ENCODE assay signal across 1 cellular context in the genomic region with DNA sequence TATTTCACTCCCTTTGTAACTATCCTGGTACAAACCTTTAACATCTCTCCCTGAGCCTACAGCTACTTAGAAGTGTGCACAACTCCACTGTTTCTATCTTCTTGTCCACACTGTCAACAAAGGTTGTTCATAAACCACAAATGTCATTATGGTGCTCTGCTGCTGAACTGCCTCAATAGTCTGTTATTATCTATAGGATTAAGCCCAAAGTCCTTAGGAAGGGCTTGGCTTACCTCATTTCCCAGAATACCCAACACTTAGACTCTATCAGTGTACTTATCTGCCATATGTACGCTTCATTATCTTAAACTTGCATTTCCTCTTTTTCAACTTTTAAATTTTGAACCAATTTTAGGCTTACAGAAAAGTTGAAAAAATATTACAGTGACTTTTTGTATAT.
TF ChIP-seq lines count a peak whose summit lies in the region.

No MANE protein-coding gene starts in this region.

TF ChIP-seq in K562, 482 proteins besides CTCF, POLR2A, EP300 and RAD21 (continued from another document and continues in another):
- TF ChIP-seq HMBOX1 (IDR thresholded peaks at IDR 0.05), result peak; percentile 77
- peak; percentile 69; the same call in 1 of the 2 replicates for TF ChIP-seq ADNP (tag; IDR thresholded peaks at IDR 0.05)
- TF ChIP-seq RBM25 (IDR thresholded peaks at IDR 0.05; ENCODE audit: low read depth, low read length, severe bottlenecking), result no peak
- TF ChIP-seq NCOR1 (IDR thresholded peaks at IDR 0.05), result peak; percentile 91
- no peak for TF ChIP-seq ARID4B (CRISPR knock-in tag; IDR thresholded peaks at IDR 0.05)
- TF ChIP-seq IFI16 (CRISPR knock-in tag; IDR thresholded peaks at IDR 0.05), result no peak
- TF ChIP-seq PYGO2 (tag; IDR thresholded peaks at IDR 0.05), result no peak
- no peak for TF ChIP-seq ZNF764 (CRISPR knock-in tag; IDR thresholded peaks at IDR 0.05; ENCODE audit: low read depth)
- 0 out of 2 replicates have a peak, but pooled peaks have one; percentile 28 for TF ChIP-seq BACH1 (tag; IDR thresholded peaks at IDR 0.05)
- TF ChIP-seq, protein P1, sequence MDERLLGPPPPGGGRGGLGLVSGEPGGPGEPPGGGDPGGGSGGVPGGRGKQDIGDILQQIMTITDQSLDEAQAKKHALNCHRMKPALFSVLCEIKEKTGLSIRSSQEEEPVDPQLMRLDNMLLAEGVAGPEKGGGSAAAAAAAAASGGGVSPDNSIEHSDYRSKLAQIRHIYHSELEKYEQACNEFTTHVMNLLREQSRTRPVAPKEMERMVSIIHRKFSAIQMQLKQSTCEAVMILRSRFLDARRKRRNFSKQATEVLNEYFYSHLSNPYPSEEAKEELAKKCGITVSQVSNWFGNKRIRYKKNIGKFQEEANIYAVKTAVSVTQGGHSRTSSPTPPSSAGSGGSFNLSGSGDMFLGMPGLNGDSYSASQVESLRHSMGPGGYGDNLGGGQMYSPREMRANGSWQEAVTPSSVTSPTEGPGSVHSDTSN (CRISPR knock-in tag; IDR thresholded peaks at IDR 0.05; ENCODE audit: low read depth), result no peak
- TF ChIP-seq, protein P1 (tag; conservative IDR thresholded peaks at IDR 0.05; ENCODE audit: low read depth), result 0 out of 2 replicates have a peak, but pooled peaks have one; percentile 17
- TF ChIP-seq FOXJ3 (CRISPR knock-in tag; IDR thresholded peaks at IDR 0.05), result no peak
- no peak for TF ChIP-seq SIX5 (IDR thresholded peaks at IDR 0.05; ENCODE audit: borderline replicate concordance in 1 of 2, insufficient read depth in 1 of 2, low read depth in 1 of 2, low read length in 2 of 2)
- no peak for TF ChIP-seq ZNF75A (CRISPR knock-in tag; IDR thresholded peaks at IDR 0.05)
- no peak for TF ChIP-seq KLF13 (tag; IDR thresholded peaks at IDR 0.05; ENCODE audit: borderline replicate concordance, low read depth)
- no peak for TF ChIP-seq FOXP4 (CRISPR knock-in tag; IDR thresholded peaks at IDR 0.05; ENCODE audit: borderline replicate concordance)
- TF ChIP-seq COPS2 (conservative IDR thresholded peaks at IDR 0.05), result no peak
- no peak for TF ChIP-seq SP1 (CRISPR knock-in tag; IDR thresholded peaks at IDR 0.05)
- TF ChIP-seq RAD51 (IDR thresholded peaks at IDR 0.05; ENCODE audit: borderline replicate concordance, low read depth), result no peak
- no peak for TF ChIP-seq NFYB (IDR thresholded peaks at IDR 0.05; ENCODE audit: extremely low read depth, insufficient read length)
- TF ChIP-seq KLF10 (CRISPR knock-in tag; IDR thresholded peaks at IDR 0.05), result no peak
- TF ChIP-seq TCFL5 (CRISPR knock-in tag; conservative IDR thresholded peaks at IDR 0.05), result no peak
- TF ChIP-seq RBM22 (IDR thresholded peaks at IDR 0.05; ENCODE audit: low read depth, low read length, poor library complexity, severe bottlenecking), result no peak
- TF ChIP-seq HNRNPUL1 (IDR thresholded peaks at IDR 0.05; ENCODE audit: low read length), result no peak
- TF ChIP-seq ZFP1 (CRISPR knock-in tag; IDR thresholded peaks at IDR 0.05), result no peak
- no peak for TF ChIP-seq RHOXF2B (CRISPR knock-in tag; conservative IDR thresholded peaks at IDR 0.05)
- peak; percentile 36 to 63; a peak in 1 of 4 replicates for TF ChIP-seq MAZ (CRISPR knock-in tag; conservative IDR thresholded peaks at IDR 0.05 in 1 of 2, IDR thresholded peaks at IDR 0.05 in 1 of 2)
- TF ChIP-seq ZNF780A (CRISPR knock-in tag; IDR thresholded peaks at IDR 0.05), result no peak
- TF ChIP-seq POLR2AphosphoS5 (IDR thresholded peaks at IDR 0.05; ENCODE audit: control insufficient read depth, insufficient read depth, low read depth, low read length), result peak; percentile 88
- peak; percentile 93 for TF ChIP-seq MEF2A (IDR thresholded peaks at IDR 0.05; ENCODE audit: control insufficient read depth, low read depth, low read length)
- no peak for TF ChIP-seq ZNF121 (CRISPR knock-in tag; conservative IDR thresholded peaks at IDR 0.05)
- no peak; the same call in 1 of the 2 replicates for TF ChIP-seq L3MBTL2 (IDR thresholded peaks at IDR 0.05)
- TF ChIP-seq NCOA2 (IDR thresholded peaks at IDR 0.05; ENCODE audit: partially characterized antibody in 2 of 2), result peak; percentile 58 to 84
- no peak for TF ChIP-seq NFXL1 (CRISPR knock-in tag; IDR thresholded peaks at IDR 0.05)
- peak; percentile 91 for TF ChIP-seq MEIS2 (IDR thresholded peaks at IDR 0.05; ENCODE audit: partially characterized antibody)
- no peak for TF ChIP-seq HDAC8 (tag; IDR thresholded peaks at IDR 0.05)
- no peak for TF ChIP-seq ZNF655 (CRISPR knock-in tag; IDR thresholded peaks at IDR 0.05)
- no peak for TF ChIP-seq MCM2 (IDR thresholded peaks at IDR 0.05; ENCODE audit: low read depth)
- peak; percentile 93 for TF ChIP-seq CBFA2T2 (conservative IDR thresholded peaks at IDR 0.05)
- no peak for TF ChIP-seq ZC3H4 (CRISPR knock-in tag; IDR thresholded peaks at IDR 0.05; ENCODE audit: borderline replicate concordance)
- TF ChIP-seq YBX1 (IDR thresholded peaks at IDR 0.05), result no peak
- TF ChIP-seq E4F1 (CRISPR knock-in tag; IDR thresholded peaks at IDR 0.05; ENCODE audit: borderline replicate concordance), result no peak
- TF ChIP-seq, protein P2, sequence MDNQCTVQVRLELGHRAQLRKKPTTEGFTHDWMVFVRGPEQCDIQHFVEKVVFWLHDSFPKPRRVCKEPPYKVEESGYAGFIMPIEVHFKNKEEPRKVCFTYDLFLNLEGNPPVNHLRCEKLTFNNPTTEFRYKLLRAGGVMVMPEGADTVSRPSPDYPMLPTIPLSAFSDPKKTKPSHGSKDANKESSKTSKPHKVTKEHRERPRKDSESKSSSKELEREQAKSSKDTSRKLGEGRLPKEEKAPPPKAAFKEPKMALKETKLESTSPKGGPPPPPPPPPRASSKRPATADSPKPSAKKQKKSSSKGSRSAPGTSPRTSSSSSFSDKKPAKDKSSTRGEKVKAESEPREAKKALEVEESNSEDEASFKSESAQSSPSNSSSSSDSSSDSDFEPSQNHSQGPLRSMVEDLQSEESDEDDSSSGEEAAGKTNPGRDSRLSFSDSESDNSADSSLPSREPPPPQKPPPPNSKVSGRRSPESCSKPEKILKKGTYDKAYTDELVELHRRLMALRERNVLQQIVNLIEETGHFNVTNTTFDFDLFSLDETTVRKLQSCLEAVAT (IDR thresholded peaks at IDR 0.05), result peak in 1 of 2 experiments; percentile 95; a peak in 2 of 4 replicates
- TF ChIP-seq MBD1 (CRISPR knock-in tag; IDR thresholded peaks at IDR 0.05), result no peak
- TF ChIP-seq MEF2D (tag; conservative IDR thresholded peaks at IDR 0.05; ENCODE audit: low read depth), result peak; percentile 89
- peak; percentile 99 for TF ChIP-seq SMARCE1 (IDR thresholded peaks at IDR 0.05)
- no peak for TF ChIP-seq TCF15 (CRISPR knock-in tag; IDR thresholded peaks at IDR 0.05)
